Comparison of ENCODE assay signal across 9 cellular contexts in the genomic region with DNA sequence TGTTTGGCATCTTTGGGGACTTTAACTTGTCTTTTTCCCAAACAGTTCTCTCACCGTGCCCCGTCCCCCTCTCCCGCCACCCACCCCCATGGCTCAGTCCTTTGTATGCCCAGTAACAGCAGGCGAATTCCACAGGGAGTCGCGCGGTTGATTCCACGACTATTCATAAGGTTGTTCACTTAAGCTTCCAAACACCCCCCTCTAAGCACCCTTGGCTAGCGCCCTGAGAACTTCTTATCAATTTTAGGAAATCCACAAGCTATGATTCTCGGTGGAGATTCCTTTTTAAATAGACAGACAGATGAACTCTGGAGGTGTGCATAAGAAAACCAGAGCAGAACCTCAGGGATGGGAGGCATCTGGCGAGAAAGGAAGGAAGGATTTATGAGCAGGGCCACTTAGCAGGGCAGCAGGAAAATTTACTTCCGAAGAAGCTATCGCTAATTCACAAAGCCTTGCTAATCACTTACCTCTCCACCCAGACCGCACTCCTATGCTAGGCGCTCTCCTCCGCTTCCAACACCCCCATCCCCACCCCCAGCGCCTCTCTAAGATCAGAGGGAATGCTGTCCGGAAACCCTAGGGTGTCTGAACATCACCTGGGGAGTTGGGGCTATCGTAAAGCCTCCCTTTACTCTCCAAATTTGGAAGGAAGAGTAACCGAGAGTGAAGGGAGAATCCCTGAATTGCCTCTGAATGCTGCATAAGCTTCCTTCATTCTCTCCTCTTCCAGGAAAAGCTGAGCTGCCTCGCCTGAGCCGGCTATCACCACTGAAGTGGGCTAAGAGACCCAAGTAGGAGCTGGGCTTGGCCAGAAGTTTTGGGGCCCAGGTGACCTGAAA. TPM values are rescaled to one million over a fixed set of nuclear protein-coding genes. Genes with fewer than 3 reads are reported as not detected.
DNase-seq lines count a peak whose midpoint lies in the region; ATAC-seq and TF ChIP-seq lines count a peak whose summit lies in the region.
"Had no signal": no experiment of that assay in that cellular context is flagged by ENCODE, and none has a peak within 500 bp of the region (broad histone marks: within the 10 kb centered on the region; RNA-seq: fewer than 3 reads in every experiment).

No MANE protein-coding gene starts in this region.

- TF ChIP-seq EP300 in transverse colon (IDR thresholded peaks at IDR 0.05; ENCODE audit: low read depth): no peak

- H3K36me3 ChIP-seq in endocrine pancreas (ENCODE audit: control insufficient read depth, insufficient read depth, low read length) (no peaks in the 10 kb centered on the region), mucosa of stomach (ENCODE audit: control insufficient read depth, insufficient read depth, low read length) (no peaks in the 10 kb centered on the region), transverse colon (no peaks in the 10 kb centered on the region)

- 28 to 32% methylated on average over 8 to 22 of the region's 22 CpGs for WGBS in transverse colon (ENCODE audit: low coverage in 1 of 2), 2 donors

- H3K9me3 Mint-ChIP-seq in activated T-cell treated with anti-CD3 and anti-CD28 coated beads, Interleukin-2, amount 50 U/mL, for 72 hours: peaks cover 0 to 2% of the 10 kb centered on the region in 2 donors
- no peaks in the 10 kb centered on the region for H3K9me3 Mint-ChIP-seq in activated T-cell treated with anti-CD3 and anti-CD28 coated beads, Interleukin-2, amount 50 U/mL, for 4 hours

- H3K4me3 Mint-ChIP-seq in activated T-cell treated with anti-CD3 and anti-CD28 coated beads, Interleukin-2, amount 50 U/mL, for 72 hours: peak overlapping the region; percentile 90 to 93
- H3K4me3 Mint-ChIP-seq in activated T-cell treated with anti-CD3 and anti-CD28 coated beads, Interleukin-2, amount 50 U/mL, for 4 hours: no peak overlapping the region

- ATAC-seq in activated T-cell treated with anti-CD3 and anti-CD28 coated beads, Interleukin-2, amount 50 U/mL, for 72 hours (replicated peaks in 1 of 2): no peak
- ATAC-seq in activated T-cell treated with anti-CD3 and anti-CD28 coated beads, Interleukin-2, amount 50 U/mL, for 4 hours: no peak

- H3K4me1 Mint-ChIP-seq in activated T-cell treated with anti-CD3 and anti-CD28 coated beads, Interleukin-2, amount 50 U/mL, for 72 hours (ENCODE audit: low read depth): peaks cover 9% of the 10 kb centered on the region
- peaks cover 10% of the 10 kb centered on the region for H3K4me1 Mint-ChIP-seq in activated T-cell treated with anti-CD3 and anti-CD28 coated beads, Interleukin-2, amount 50 U/mL, for 4 hours (ENCODE audit: low read depth)

- DNase-seq in activated T-cell treated with anti-CD3 and anti-CD28 coated beads, Interleukin-2, amount 50 U/mL, for 72 hours: no peak
- no peak for DNase-seq in activated T-cell treated with anti-CD3 and anti-CD28 coated beads, Interleukin-2, amount 50 U/mL, for 4 hours
- DNase-seq in transverse colon (no peak), NCI-H1694 treated with DMSO at 0.1 percent for 48 hours (lab: John Stamatoyannopoulos, UW) (no peak), ACHN (no peak), GF-D8 (lab: John Stamatoyannopoulos, UW) (no peak)
- DNase-seq: NCI-H1436 treated with DMSO at 0.1 percent for 48 hours had no signal

- peak overlapping the region; percentile 62 for H3K4me3 ChIP-seq in endocrine pancreas (ENCODE audit: control insufficient read depth, insufficient read depth, low read length)
- H3K4me3 ChIP-seq in mucosa of stomach (ENCODE audit: low read length): no peak overlapping the region
- peak overlapping the region; percentile 8 to 58 (median 44) for H3K4me3 ChIP-seq in transverse colon

- no peaks in the 10 kb centered on the region for H3K36me3 Mint-ChIP-seq in activated T-cell treated with anti-CD3 and anti-CD28 coated beads, Interleukin-2, amount 50 U/mL, for 72 hours (ENCODE audit: insufficient read depth in 2 of 2)
- no peaks in the 10 kb centered on the region for H3K36me3 Mint-ChIP-seq in activated T-cell treated with anti-CD3 and anti-CD28 coated beads, Interleukin-2, amount 50 U/mL, for 4 hours (ENCODE audit: insufficient read depth)

- intact Hi-C loops in transverse colon (cut with DNase I; ENCODE audit: low total_unique reads): no loop called here

- no peak for TF ChIP-seq CTCF in transverse colon (IDR thresholded peaks at IDR 0.05)

- peaks cover 74% of the 10 kb centered on the region for H3K27me3 Mint-ChIP-seq in activated T-cell treated with anti-CD3 and anti-CD28 coated beads, Interleukin-2, amount 50 U/mL, for 72 hours (ENCODE audit: low read depth)
- peaks cover 47% of the 10 kb centered on the region for H3K27me3 Mint-ChIP-seq in activated T-cell treated with anti-CD3 and anti-CD28 coated beads, Interleukin-2, amount 50 U/mL, for 4 hours (ENCODE audit: low read depth)

- H3K27ac ChIP-seq in transverse colon: peak overlapping the region; percentile 74 to 85 (median 79)

- H3K9me3 ChIP-seq in endocrine pancreas (ENCODE audit: control insufficient read depth, low read length): no peaks in the 10 kb centered on the region
- no peaks in the 10 kb centered on the region for H3K9me3 ChIP-seq in mucosa of stomach (ENCODE audit: control insufficient read depth, low read length)
- H3K9me3 ChIP-seq in transverse colon: no peaks in the 10 kb centered on the region

- TF ChIP-seq POLR2A in transverse colon (IDR thresholded peaks at IDR 0.05): no peak

- H3K9ac ChIP-seq in endocrine pancreas (ENCODE audit: control insufficient read depth, insufficient read depth, low read length) (peak overlapping the region; percentile 31), mucosa of stomach (ENCODE audit: low read length) (peak overlapping the region; percentile 31)

- H3K27me3 ChIP-seq in endocrine pancreas (ENCODE audit: control insufficient read depth, insufficient read depth, low read length) (no peaks in the 10 kb centered on the region), mucosa of stomach (ENCODE audit: control insufficient read depth, insufficient read depth, low read length) (peaks cover 33% of the 10 kb centered on the region), transverse colon (peaks cover 45% of the 10 kb centered on the region)

- in situ Hi-C loops in transverse colon (cut with MboI; ENCODE audit: low pct_ligation_motif_present in 1 of 4, low pct_unique_long_range_greater_than_20kb in 1 of 4, low sequenced_read_pairs in 3 of 4): no loop called here
- in situ Hi-C loops in ACHN (cut with HindIII; ENCODE audit: low pct_ligation_motif_present, low pct_unique_long_range_greater_than_20kb, low sequenced_read_pairs): no loop called here

- H3K4me1 ChIP-seq in endocrine pancreas (ENCODE audit: control insufficient read depth, insufficient read depth, low read length) (no peaks in the 10 kb centered on the region), mucosa of stomach (ENCODE audit: control insufficient read depth, insufficient read depth, low read length) (no peaks in the 10 kb centered on the region), transverse colon (peaks cover 0 to 6% (median 2%) of the 10 kb centered on the region in 4 donors)

- no peak overlapping the region for H3K27ac Mint-ChIP-seq in activated T-cell treated with anti-CD3 and anti-CD28 coated beads, Interleukin-2, amount 50 U/mL, for 72 hours

RNA-seq across cellular contexts. Expression of gene UNC5C, which starts 1.7 kb away (rescaled TPM):
- total RNA-seq in activated T-cell treated with anti-CD3 and anti-CD28 coated beads, Interleukin-2, amount 50 U/mL, for 72 hours: under 1 TPM; 0.14 to 0.21 TPM
- under 1 TPM in 1 of 3 donors, not detected in 2; 0.08 TPM for total RNA-seq in activated T-cell treated with anti-CD3 and anti-CD28 coated beads, Interleukin-2, amount 50 U/mL, for 4 hours
- 1 to 10 TPM; 4.5 to 6.8 (median 4.8) TPM for total RNA-seq in transverse colon

Comparison
In these comparisons a context has a peak if more than half of its experiments do, and no peak if none do; other contexts are left out.
1. RNA of gene UNC5C, which starts 1.7 kb away (total RNA-seq): 4.5 to 6.8 TPM in transverse colon; 0.14 to 0.21 TPM in activated T-cell treated with anti-CD3 and anti-CD28 coated beads, Interleukin-2, amount 50 U/mL, for 72 hours and 0.08 TPM in activated T-cell treated with anti-CD3 and anti-CD28 coated beads, Interleukin-2, amount 50 U/mL, for 4 hours; every median in the first group is over 4 times any median in the second.